14 cellular contexts compared by ENCODE assay signal in genomic region chr13:114027046-114027760, GRCh38. TPM values are rescaled to one million over a fixed set of nuclear protein-coding genes. Genes with fewer than 3 reads are reported as not detected.
DNase-seq lines count a peak whose midpoint lies in the region; ATAC-seq, FAIRE-seq and TF ChIP-seq lines count a peak whose summit lies in the region.
"Had no signal": no experiment of that assay in that cellular context is flagged by ENCODE, and none has a peak within 500 bp of the region (broad histone marks: within the 10 kb centered on the region; RNA-seq: fewer than 3 reads in every experiment).

No MANE protein-coding gene starts in this region.

- peak overlapping the region in 2 of 5 donors; percentile 35 to 78 for H3K27ac ChIP-seq in adrenal gland
- peak overlapping the region; percentile 62 to 81 (median 68) for H3K27ac ChIP-seq in sigmoid colon

- no peak for DNase-seq in GM18507 (ENCODE audit: extremely low spot score, insufficient read length, low read depth)
- peak in 4 of 7 donors; percentile 13 to 42 (median 34) for DNase-seq in adrenal gland
- peak; percentile 19 for DNase-seq in glutamatergic neuron
- DNase-seq in sigmoid colon, result no peak
- no peak for DNase-seq in inferior parietal cortex (ENCODE audit: extremely low spot score)
- DNase-seq in HTR-8/SVneo (ENCODE audit: insufficient read length, low spot score), result no peak
- no peak for DNase-seq in mesenteric fat pad (ENCODE audit: low spot score)
- DNase-seq: activated T-cell treated with anti-CD3 and anti-CD28 coated beads for 4 hours; GOT3; islet precursor cell; MV-4-11; NK-92 treated with Interleukin-12 subunit alpha and Interleukin-12 subunit beta, amount 100 ng/mL, for 24 hours; T-helper 2 cell had no signal

- no peak overlapping the region for H3K4me3 ChIP-seq in adrenal gland
- H3K4me3 ChIP-seq in sigmoid colon, result no peak overlapping the region

- intact Hi-C loops in adrenal gland (cut with DNase I) (no loop called here), sigmoid colon (cut with DNase I) (loop anchor here (5.0 kb wide), 1 partner anchor 200 kb away; no protein-coding TSS in a partner anchor)

- FAIRE-seq in GM18507 (lab: Jason Lieb, UNC) (peak; percentile 36), HTR-8/SVneo (lab: Jason Lieb, UNC) (no peak)

- peaks cover 7% of the 10 kb centered on the region for H3K27me3 Mint-ChIP-seq in glutamatergic neuron (ENCODE audit: unreplicated experiment)

- peaks cover 20% of the 10 kb centered on the region for H3K4me1 Mint-ChIP-seq in glutamatergic neuron (ENCODE audit: low read depth, unreplicated experiment)

- TF ChIP-seq POLR2A in adrenal gland (IDR thresholded peaks at IDR 0.05), result no peak
- no peak for TF ChIP-seq POLR2A in sigmoid colon (IDR thresholded peaks at IDR 0.05)

- WGBS in adrenal gland, 4 donors, result 56 to 80% (median 69%) methylated on average over 18 to 22 of the region's 22 CpGs
- 71 to 81% methylated on average over 22 of the region's 22 CpGs for WGBS in sigmoid colon, 2 donors

- no peak for ATAC-seq in GM21360 (IDR thresholded peaks at IDR 0.05; ENCODE audit: unreplicated experiment)

- no peaks in the 10 kb centered on the region for H3K9me3 ChIP-seq in adrenal gland (replicated peaks in 1 of 3)
- no peaks in the 10 kb centered on the region for H3K9me3 ChIP-seq in sigmoid colon

- H3K27ac Mint-ChIP-seq in glutamatergic neuron (ENCODE audit: unreplicated experiment), result no peak overlapping the region

- peaks cover 0 to 17% of the 10 kb centered on the region in 2 donors for H3K4me1 ChIP-seq in adrenal gland (replicated peaks in 1 of 2)
- peaks cover 0 to 49% (median 38%) of the 10 kb centered on the region in 4 donors for H3K4me1 ChIP-seq in sigmoid colon

- TF ChIP-seq CTCF in adrenal gland (IDR thresholded peaks at IDR 0.05) (no peak), glutamatergic neuron (IDR thresholded peaks at IDR 0.05; ENCODE audit: partially characterized antibody, unreplicated experiment) (no peak), sigmoid colon (IDR thresholded peaks at IDR 0.05) (no peak)

- H3K36me3 ChIP-seq in adrenal gland (replicated peaks in 1 of 2) (peaks cover 0 to 5% of the 10 kb centered on the region in 2 donors), sigmoid colon (peaks cover 0 to 21% (median 6%) of the 10 kb centered on the region in 4 donors)

- H3K27me3 ChIP-seq in adrenal gland (no peaks in the 10 kb centered on the region), sigmoid colon (no peaks in the 10 kb centered on the region)

- H3K4me3 Mint-ChIP-seq in glutamatergic neuron (ENCODE audit: unreplicated experiment), result no peak overlapping the region

- H3K36me3 Mint-ChIP-seq in glutamatergic neuron (ENCODE audit: unreplicated experiment), result peaks cover 5% of the 10 kb centered on the region

- H3K9me3 Mint-ChIP-seq in glutamatergic neuron (ENCODE audit: unreplicated experiment), result peaks cover 17% of the 10 kb centered on the region

- no peak for TF ChIP-seq EP300 in sigmoid colon (IDR thresholded peaks at IDR 0.05)

RNA-seq across cellular contexts. Expression of gene C13orf46, which starts 53.3 kb away (rescaled TPM):
- total RNA-seq in adrenal gland (under 1 TPM in 5 of 8 donors, not detected in 3; 0.09 to 0.57 (median 0.21) TPM), glutamatergic neuron (ENCODE audit: unreplicated experiment) (0.71 TPM), sigmoid colon (10 to 100 TPM in 1 of 4 donors, under 1 TPM in 2, not detected in 1; 0.71 to 11.9 (median 0.81) TPM), mesenteric fat pad (2.5 TPM)
- polyA plus RNA-seq in adrenal gland (under 1 TPM; 0.15 to 0.88 (median 0.17) TPM), sigmoid colon (1 to 10 TPM in 1 of 3 donors, under 1 TPM in 1, not detected in 1; 0.23 to 1.2 TPM)

Comparison
In these comparisons a context has a peak if more than half of its experiments do, and no peak if none do; other contexts are left out.
1. DNase-seq: peak in adrenal gland (4 of 7) and glutamatergic neuron (single experiment); none in GM18507 (single experiment), sigmoid colon (single experiment), inferior parietal cortex (single experiment), HTR-8/SVneo (single experiment) and mesenteric fat pad (single experiment).